Comparison of ENCODE assay signal across 15 cellular contexts in the genomic region with DNA sequence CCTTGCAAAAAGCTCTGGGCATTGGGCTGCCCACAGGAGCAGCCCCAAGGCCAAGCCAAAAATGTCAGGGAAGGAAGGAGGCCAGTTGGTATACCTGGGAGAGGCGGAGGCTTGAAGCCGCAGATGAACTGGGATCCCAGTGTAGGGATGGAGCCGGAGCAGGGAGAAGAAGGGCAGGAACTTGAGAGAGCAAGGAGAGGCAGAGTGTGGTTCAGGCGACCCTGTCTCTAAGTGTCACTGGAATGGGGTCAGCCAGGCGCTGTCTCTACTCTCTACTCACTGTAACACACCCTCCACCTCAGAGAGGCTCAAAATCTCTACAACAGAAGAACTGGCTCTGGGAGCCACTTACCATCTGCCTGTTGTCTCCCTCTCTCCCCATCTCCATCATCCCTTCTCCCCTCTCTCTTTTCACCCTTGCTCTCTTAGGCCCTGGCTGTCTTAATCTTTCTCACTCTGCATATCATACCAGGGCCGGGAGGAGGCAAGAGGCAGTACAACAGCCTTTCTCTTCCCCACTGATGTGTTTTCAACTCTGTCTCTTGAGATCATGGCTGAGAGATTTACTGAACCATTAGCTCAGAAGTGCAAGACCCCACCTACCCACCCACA.
"Had no signal": no experiment of that assay in that cellular context is flagged by ENCODE, and none has a peak within 500 bp of the region (broad histone marks: within the 10 kb centered on the region; RNA-seq: fewer than 3 reads in every experiment).

No MANE protein-coding gene starts in this region.

- H3K4me3 Mint-ChIP-seq: activated CD4-positive, alpha-beta memory T cell treated with anti-CD3 and anti-CD28 coated beads for 36 hours; activated CD4-positive, alpha-beta T cell treated with anti-CD3 and anti-CD28 coated beads for 36 hours; activated naive CD4-positive, alpha-beta T cell treated with anti-CD3 and anti-CD28 coated beads, Interleukin-2, amount 50 U/mL, for 24 hours; activated T-cell treated with anti-CD3 and anti-CD28 coated beads, Interleukin-2, amount 50 U/mL, for 72 hours; neural crest cell; type B pancreatic cell had no signal

- H3K4me1 Mint-ChIP-seq: activated CD4-positive, alpha-beta T cell treated with anti-CD3 and anti-CD28 coated beads for 36 hours; activated naive CD4-positive, alpha-beta T cell treated with anti-CD3 and anti-CD28 coated beads, Interleukin-2, amount 50 U/mL, for 24 hours; neural crest cell had no signal

- H3K27me3 Mint-ChIP-seq: activated CD4-positive, alpha-beta memory T cell treated with anti-CD3 and anti-CD28 coated beads for 36 hours; activated CD4-positive, alpha-beta T cell treated with anti-CD3 and anti-CD28 coated beads for 36 hours; activated naive CD4-positive, alpha-beta T cell treated with anti-CD3 and anti-CD28 coated beads, Interleukin-2, amount 50 U/mL, for 24 hours; type B pancreatic cell had no signal

- H3K27ac Mint-ChIP-seq: activated CD4-positive, alpha-beta memory T cell treated with anti-CD3 and anti-CD28 coated beads for 36 hours; activated CD4-positive, alpha-beta T cell treated with anti-CD3 and anti-CD28 coated beads for 36 hours; activated naive CD4-positive, alpha-beta T cell treated with anti-CD3 and anti-CD28 coated beads, Interleukin-2, amount 50 U/mL, for 24 hours; activated T-cell treated with anti-CD3 and anti-CD28 coated beads, Interleukin-2, amount 50 U/mL, for 72 hours; type B pancreatic cell had no signal

- H3K36me3 Mint-ChIP-seq: activated CD4-positive, alpha-beta memory T cell treated with anti-CD3 and anti-CD28 coated beads for 36 hours; activated naive CD4-positive, alpha-beta T cell treated with anti-CD3 and anti-CD28 coated beads, Interleukin-2, amount 50 U/mL, for 24 hours; type B pancreatic cell had no signal

- H3K9me3 Mint-ChIP-seq: activated CD4-positive, alpha-beta memory T cell treated with anti-CD3 and anti-CD28 coated beads for 36 hours; activated naive CD4-positive, alpha-beta T cell treated with anti-CD3 and anti-CD28 coated beads, Interleukin-2, amount 50 U/mL, for 24 hours; activated T-cell treated with anti-CD3 and anti-CD28 coated beads, Interleukin-2, amount 50 U/mL, for 72 hours; neural crest cell; type B pancreatic cell had no signal

- ATAC-seq: activated CD4-positive, alpha-beta T cell treated with anti-CD3 and anti-CD28 coated beads for 36 hours; activated T-cell treated with anti-CD3 and anti-CD28 coated beads, Interleukin-2, amount 50 U/mL, for 72 hours; right cardiac atrium had no signal

- DNase-seq: activated CD4-positive, alpha-beta memory T cell treated with anti-CD3 and anti-CD28 coated beads for 36 hours; activated CD4-positive, alpha-beta T cell treated with anti-CD3 and anti-CD28 coated beads for 36 hours; activated CD8-positive, alpha-beta memory T cell treated with anti-CD3 and anti-CD28 coated beads, Interleukin-2, amount 50 U/mL, for 48 hours; activated effector memory CD4-positive, alpha-beta T cell treated with anti-CD3 and anti-CD28 coated beads, Interleukin-2, amount 50 U/mL, for 16 hours; activated T-cell treated with anti-CD3 and anti-CD28 coated beads, Interleukin-2, amount 50 U/mL, for 72 hours; effector CD8-positive, alpha-beta T cell; esophagus squamous epithelium; left ventricle myocardium inferior; mammary epithelial cell; right cardiac atrium; testis; WERI-Rb-1 had no signal
